14 cellular contexts compared by ENCODE assay signal in the genomic region with DNA sequence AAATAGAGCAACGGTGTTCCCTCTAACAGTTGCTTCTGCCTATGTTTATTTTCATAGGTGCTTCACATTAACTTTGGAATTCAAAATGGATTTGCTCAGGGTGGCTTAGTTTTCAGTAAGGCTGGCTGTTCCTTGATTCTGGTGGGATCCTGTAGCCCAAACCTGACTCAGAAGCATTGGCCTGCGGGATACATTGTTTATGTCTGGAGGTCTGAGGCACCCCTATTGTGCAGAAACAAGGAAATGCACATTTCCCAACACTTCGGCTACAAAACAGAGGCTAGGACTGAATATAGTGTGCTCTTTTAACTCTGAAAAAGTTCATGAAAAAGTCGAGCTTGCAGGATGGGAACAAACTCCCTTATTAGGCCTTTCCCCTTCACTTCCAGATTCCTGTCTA.
A peak's percentile ranks its signal among the peaks of the same experiment; 100 is the strongest.
DNase-seq lines count a peak whose midpoint lies in the region; ATAC-seq and TF ChIP-seq lines count a peak whose summit lies in the region.
"Had no signal": no experiment of that assay in that cellular context is flagged by ENCODE, and none has a peak within 500 bp of the region (broad histone marks: within the 10 kb centered on the region; RNA-seq: fewer than 3 reads in every experiment).

No MANE protein-coding gene starts in this region.

- H3K56ac ChIP-seq in H9 (ENCODE audit: insufficient read length, low read depth, low read length) = no peak overlapping the region

- no peak overlapping the region for H3K27ac Mint-ChIP-seq in H9

- no peaks in the 10 kb centered on the region for H3K23me2 ChIP-seq in H9 (ENCODE audit: insufficient read length, low read depth, low read length, poor library complexity, severe bottlenecking)

- H2BK120ac ChIP-seq in H9 (ENCODE audit: low read depth, low read length, poor library complexity, severe bottlenecking) = no peak overlapping the region

- H4K91ac ChIP-seq in H9 (ENCODE audit: insufficient read length, low read depth, low read length) = no peak overlapping the region

- no CpG with 5 or more reads among the region's 4 CpGs for WGBS in H9 (ENCODE audit: extremely low coverage, insufficient read length, low lambda C conversion rate)
- 67% methylated on average over 4 of the region's 4 CpGs for WGBS in mammary epithelial cell (ENCODE audit: low coverage, missing lambda C conversion rate)

- no peak overlapping the region for H2AK5ac ChIP-seq in H9 (ENCODE audit: insufficient read length, low read length)

- no peak overlapping the region for H3K4ac ChIP-seq in H9 (ENCODE audit: low read depth, low read length)

- CTCF ChIA-PET in mammary epithelial cell (lab: Charles Lee; ENCODE audit: low non-redundant PET) = no interaction called here

- in situ Hi-C loops in mammary epithelial cell (cut with MboI; ENCODE audit: low sequenced_read_pairs in 2 of 2) = no loop called here

- no peak overlapping the region for H4K5ac ChIP-seq in H9 (ENCODE audit: insufficient read length, low read depth, low read length)

- TF ChIP-seq CTCF in H9 (conservative IDR thresholded peaks at IDR 0.05) (no peak), mammary epithelial cell (conservative IDR thresholded peaks at IDR 0.05 in 1 of 2, IDR thresholded peaks at IDR 0.05 in 1 of 2; ENCODE audit: extremely low read depth in 1 of 2, insufficient read depth in 1 of 2, low read depth in 1 of 2, low read length in 2 of 2) (no peak)

- no peaks in the 10 kb centered on the region; the same call in 1 of the 2 replicates for H3K27me3 Mint-ChIP-seq in H9 (ENCODE audit: low read depth)

- no peak for ATAC-seq in GM18520 (IDR thresholded peaks at IDR 0.05; ENCODE audit: unreplicated experiment)
- ATAC-seq: GM12878, K562, Right ventricle myocardium inferior had no signal

- intact Hi-C loops in mammary epithelial cell (cut with micrococcal nuclease) = no loop called here

- no peaks in the 10 kb centered on the region for H3K36me3 ChIP-seq in adipocyte (ENCODE audit: control insufficient read depth, insufficient read depth, low read length, severe bottlenecking)
- no peaks in the 10 kb centered on the region for H3K36me3 ChIP-seq in mammary epithelial cell (ENCODE audit: insufficient read depth, low read length)

- H3K27ac ChIP-seq in H9 (ENCODE audit: insufficient read length, low read depth, low read length) = no peak overlapping the region
- no peak overlapping the region for H3K27ac ChIP-seq in mammary epithelial cell (ENCODE audit: insufficient read depth, low read depth, low read length)

- H3T11ph ChIP-seq in H9 (ENCODE audit: low read length) = no peak overlapping the region

- H3K9ac ChIP-seq in adipocyte (ENCODE audit: low read length) (no peak overlapping the region), H9 (ENCODE audit: extremely low read depth, insufficient read length, low read length) (no peak overlapping the region), mammary epithelial cell (ENCODE audit: insufficient read depth, low read length) (no peak overlapping the region)

- H3K4me1 ChIP-seq in adipocyte (ENCODE audit: control insufficient read depth, insufficient read depth, low read length) = peaks cover 22% of the 10 kb centered on the region
- H3K4me1 ChIP-seq in H9 (ENCODE audit: insufficient read depth, low read length) = no peaks in the 10 kb centered on the region
- no peaks in the 10 kb centered on the region for H3K4me1 ChIP-seq in mammary epithelial cell (ENCODE audit: insufficient read depth, low read length)

- H2AFZ ChIP-seq in H9 (ENCODE audit: low read length) = no peak overlapping the region
- no peak overlapping the region for H2AFZ ChIP-seq in mammary epithelial cell (ENCODE audit: low read depth, low read length)

- no peak overlapping the region for H3K14ac ChIP-seq in H9 (ENCODE audit: insufficient read depth, low read length)

- no peaks in the 10 kb centered on the region for H3K27me3 ChIP-seq in adipocyte (replicated peaks; ENCODE audit: control insufficient read depth, insufficient read depth, low read length)
- no peaks in the 10 kb centered on the region for H3K27me3 ChIP-seq in H9 (ENCODE audit: insufficient read depth, low read length)
- H3K27me3 ChIP-seq in mammary epithelial cell (ENCODE audit: insufficient read depth, low read length) = no peaks in the 10 kb centered on the region

- peak; percentile 23 for DNase-seq in EL
- peak; percentile 32 for DNase-seq in adipocyte (ENCODE audit: low read depth)
- DNase-seq in fibroblast of peridontal ligament (ENCODE audit: extremely low read depth) = peak; percentile 20
- DNase-seq in non-pigmented ciliary epithelial cell (ENCODE audit: low read depth) = peak; percentile 85
- no peak for DNase-seq in H9
- DNase-seq in mammary epithelial cell = no peak
- DNase-seq in kidney tubule cell (ENCODE audit: low spot score) = no peak
- DNase-seq: COR-L47, NCI-H1694, NCI-H446 had no signal

- H3K4me3 Mint-ChIP-seq in H9 = no peak overlapping the region

- no peaks in the 10 kb centered on the region for H4K20me1 ChIP-seq in H9 (ENCODE audit: control insufficient read depth, insufficient read depth, insufficient read length)
- H4K20me1 ChIP-seq in mammary epithelial cell (ENCODE audit: insufficient read depth, low read length) = no peaks in the 10 kb centered on the region

- no peak overlapping the region for H2BK5ac ChIP-seq in H9 (ENCODE audit: insufficient read length, low read length)

- H3K4me2 ChIP-seq in H9 (ENCODE audit: insufficient read depth, insufficient read length, low read length) (no peak overlapping the region), mammary epithelial cell (ENCODE audit: insufficient read depth, low read depth, low read length) (no peak overlapping the region)

- peaks cover 3 to 4% (median 4%) of the 10 kb centered on the region in 3 experiments; a peak in 4 of 7 replicates for H3K36me3 Mint-ChIP-seq in H9 (ENCODE audit: insufficient read depth in 1 of 3, low read depth in 3 of 3)

- no peak overlapping the region for H2BK12ac ChIP-seq in H9 (ENCODE audit: insufficient read length, low read depth, low read length)

- BruUV-seq in mammary epithelial cell (replicated peaks; lab: Mats Ljungman, UMichigan) = no TSS peak

- no peak overlapping the region for H2BK15ac ChIP-seq in H9 (ENCODE audit: low read depth, low read length)

- H3K4me1 Mint-ChIP-seq in H9 = peaks cover 14 to 24% of the 10 kb centered on the region in 2 experiments

- no peak overlapping the region for H3K23ac ChIP-seq in H9 (ENCODE audit: insufficient read length, low read depth, low read length)

- no peaks in the 10 kb centered on the region for H3K9me3 ChIP-seq in adipocyte (ENCODE audit: control insufficient read depth, low read length)
- no peaks in the 10 kb centered on the region for H3K9me3 ChIP-seq in H9 (ENCODE audit: control insufficient read depth, low read depth, low read length)
- H3K9me3 ChIP-seq in mammary epithelial cell (replicated peaks; ENCODE audit: insufficient read depth, low read length) = no peaks in the 10 kb centered on the region

- H3K4me3 ChIP-seq in adipocyte (ENCODE audit: low read length) (no peak overlapping the region), mammary epithelial cell (replicated peaks in 1 of 3; ENCODE audit: insufficient read depth in 1 of 3, low read depth in 2 of 3, low read length in 3 of 3) (no peak overlapping the region)
- H3K4me3 ChIP-seq: GM12878, K562 had no signal

- no peak overlapping the region for H4K8ac ChIP-seq in H9 (replicated peaks; ENCODE audit: insufficient read length, low read depth, low read length)

- no peaks in the 10 kb centered on the region for H3K79me1 ChIP-seq in H9 (ENCODE audit: insufficient read depth, low read depth, low read length, poor library complexity, severe bottlenecking)

- no peak overlapping the region for H3K18ac ChIP-seq in H9 (ENCODE audit: insufficient read length, low read depth, low read length)

- dilution Hi-C loops in mammary epithelial cell (cut with HindIII; ENCODE audit: low sequenced_read_pairs) = no loop called here

- H3K79me2 ChIP-seq in H9 (ENCODE audit: insufficient read depth, low read length) (no peaks in the 10 kb centered on the region), mammary epithelial cell (ENCODE audit: insufficient read depth, low read length) (no peaks in the 10 kb centered on the region)

- H2BK20ac ChIP-seq in H9 (ENCODE audit: low read depth, low read length, poor library complexity, severe bottlenecking) = no peak overlapping the region

- H3K9me3 Mint-ChIP-seq in H9 = peaks cover 0 to 1% of the 10 kb centered on the region in 2 experiments; a peak in 4 of 5 replicates

Comparison
In these comparisons a context has a peak if more than half of its experiments do, and no peak if none do; other contexts are left out.
1. DNase-seq: peak in EL (single experiment), adipocyte (single experiment), fibroblast of peridontal ligament (single experiment) and non-pigmented ciliary epithelial cell (single experiment); none in H9 (single experiment), mammary epithelial cell (single experiment) and kidney tubule cell (single experiment).